In the genomic region with DNA sequence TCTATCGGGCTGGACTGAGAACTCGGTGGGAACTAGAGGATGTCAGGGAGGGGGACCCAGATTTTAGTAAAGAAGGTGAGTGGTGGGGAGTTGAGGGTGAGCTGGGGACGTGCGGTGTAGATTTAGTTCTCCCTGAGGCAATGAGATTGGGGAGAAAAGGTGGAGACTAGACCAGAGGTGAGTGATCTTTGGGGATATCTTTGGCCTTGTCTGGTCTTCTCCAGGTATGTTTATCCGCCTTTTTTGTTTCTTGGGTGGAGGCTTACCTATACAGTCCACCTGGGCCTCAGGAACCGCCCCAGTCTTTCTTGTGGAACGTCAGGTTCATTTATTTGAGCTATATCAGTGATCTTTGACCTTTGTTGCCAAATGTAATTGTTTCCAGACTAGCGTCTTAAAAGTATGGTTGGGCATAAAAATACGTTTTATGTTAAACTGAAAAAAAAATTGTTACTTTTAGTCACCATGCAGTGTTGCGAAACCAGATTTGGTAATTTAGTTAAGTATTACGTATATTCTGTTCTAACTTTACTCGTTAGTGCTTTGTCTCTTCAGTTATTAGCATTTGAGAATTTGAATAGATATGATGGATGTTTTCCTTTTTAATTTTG, we compare ENCODE assay signal across 8 cellular contexts. TPM values are rescaled to one million over a fixed set of nuclear protein-coding genes. Genes with fewer than 3 reads are reported as not detected.
DNase-seq lines count a peak whose midpoint lies in the region; ATAC-seq and TF ChIP-seq lines count a peak whose summit lies in the region.

No MANE protein-coding gene starts in this region.

- POLR2A ChIA-PET in GM10248 (lab: Yijun Ruan, JAX): interaction anchor here (1.2 kb wide), 1 partner anchor 128 kb away, joined by 4 read pairs; no protein-coding TSS in a partner anchor

- H3K36me3 ChIP-seq in MG63 (no peaks in the 10 kb centered on the region), brain microvascular endothelial cell (replicated peaks) (no peaks in the 10 kb centered on the region)

- H3K27me3 ChIP-seq in MG63 (no peaks in the 10 kb centered on the region), brain microvascular endothelial cell (replicated peaks) (no peaks in the 10 kb centered on the region)

- no peaks in the 10 kb centered on the region for H3K9me3 ChIP-seq in MG63

- in situ Hi-C loops in brain microvascular endothelial cell (cut with HindIII; ENCODE audit: low pct_ligation_motif_present, low sequenced_read_pairs): no loop called here

- peak; percentile 40 for DNase-seq in GM10248 (ENCODE audit: extremely low spot score)
- no peak for DNase-seq in MG63
- DNase-seq in brain microvascular endothelial cell: no peak
- DNase-seq in left lobe of liver (ENCODE audit: low spot score): peak; percentile 45
- peak in 1 of 49 donors; percentile 41 for DNase-seq in substantia nigra (lab: John Stamatoyannopoulos, UW)
- DNase-seq in SK-N-DZ (ENCODE audit: low spot score): no peak
- DNase-seq in mucosa of gallbladder (ENCODE audit: low spot score): no peak
- DNase-seq in mesenteric fat pad (ENCODE audit: low spot score): no peak

- H3K4me3 ChIP-seq in MG63 (peak overlapping the region; percentile 75), brain microvascular endothelial cell (ENCODE audit: low read depth, low read length) (peak overlapping the region; percentile 91)

- CTCF ChIA-PET in GM10248 (lab: Yijun Ruan, JAX): interaction anchor here (1.1 to 1.9 kb wide), 5 partner anchors 9 to 366 kb away, joined by 3 to 7 read pairs (median 4); no protein-coding TSS in a partner anchor

- TF ChIP-seq CTCF in GM10248 (IDR thresholded peaks at IDR 0.05; ENCODE audit: control extremely low read depth, extremely low read depth, low read depth, missing control alignments): no peak
- TF ChIP-seq CTCF in brain microvascular endothelial cell (IDR thresholded peaks at IDR 0.05; ENCODE audit: low read depth, low read length, missing control alignments): no peak

- peak; percentile 39 for ATAC-seq in left lobe of liver

- H3K27ac ChIP-seq in brain microvascular endothelial cell: peak overlapping the region; percentile 80
- H3K27ac ChIP-seq in substantia nigra (ENCODE audit: low read depth, low read length, poor library complexity, severe bottlenecking): peak overlapping the region; percentile 87

RNA-seq across cellular contexts. Expression of a gene that starts 0.8 kb away (rescaled TPM):
- 24.3 and 33.5 TPM in 2 replicates for total RNA-seq in MG63 (2014; rRNA removed; shearing (Covaris generic); ENCODE audit: low replicate concordance)
- total RNA-seq in left lobe of liver (28.4 TPM), mucosa of gallbladder (45.2 TPM), mesenteric fat pad (56.0 TPM)
- 16.2 and 19.5 TPM in 2 replicates for polyA plus RNA-seq in SK-N-DZ (2014; cell fraction: cytosol; rRNA removed)
- 10.6 and 12.3 TPM in 2 replicates for polyA plus RNA-seq in SK-N-DZ (2014; cell fraction: nucleus; rRNA removed)

RNA-seq across cellular contexts. Expression of a gene that starts 53.1 kb away (rescaled TPM):
- total RNA-seq in MG63 (2014; rRNA removed; shearing (Covaris generic); ENCODE audit: low replicate concordance): 12.8 and 13.2 TPM in 2 replicates
- total RNA-seq in left lobe of liver (14.4 TPM), mucosa of gallbladder (33.7 TPM), mesenteric fat pad (32.3 TPM)
- polyA plus RNA-seq in SK-N-DZ (2014; cell fraction: cytosol; rRNA removed): 42.1 and 52.8 TPM in 2 replicates
- polyA plus RNA-seq in SK-N-DZ (2014; cell fraction: nucleus; rRNA removed): 19.9 and 24.5 TPM in 2 replicates

Comparison
In these comparisons a context has a peak if more than half of its experiments do, and no peak if none do; other contexts are left out.
1. DNase-seq: peak in GM10248 (single experiment) and left lobe of liver (single experiment); none in MG63 (single experiment), brain microvascular endothelial cell (single experiment), SK-N-DZ (single experiment), mucosa of gallbladder (single experiment) and mesenteric fat pad (single experiment).